Comparison of ENCODE assay signal across 1 cellular context in the genomic region with DNA sequence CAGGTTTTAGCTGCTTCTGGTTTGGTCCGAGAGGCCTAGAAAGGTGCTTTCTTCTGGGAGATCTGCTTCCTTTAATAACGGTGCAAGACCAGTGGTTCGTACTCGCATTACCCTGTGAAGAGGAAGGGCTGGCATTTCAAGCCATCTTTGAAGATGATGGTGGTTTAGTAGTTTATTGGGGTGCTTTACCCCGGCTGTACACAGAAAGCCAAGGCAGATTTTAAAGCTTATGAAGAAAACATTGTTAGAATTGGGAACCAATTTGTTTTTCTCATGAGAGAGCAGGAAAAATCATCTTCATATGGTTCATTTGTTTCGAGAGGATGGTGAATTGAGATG.
TF ChIP-seq lines count a peak whose summit lies in the region.

No MANE protein-coding gene starts in this region.

TF ChIP-seq in GM23338, 12 proteins besides CTCF, POLR2A, EP300 and RAD21 (continued from another document):
- TF ChIP-seq ZNF331 (CRISPR knock-in tag; IDR thresholded peaks at IDR 0.05; ENCODE audit: low read depth) (no peak), JUNB (IDR thresholded peaks at IDR 0.05; ENCODE audit: unreplicated experiment) (no peak), ZNF114 (CRISPR knock-in tag; IDR thresholded peaks at IDR 0.05) (no peak)
